In genomic region chr4:113604955-113605354, GRCh38 we compare ENCODE assay signal across 16 cellular contexts.
DNase-seq lines count a peak whose midpoint lies in the region; ATAC-seq and TF ChIP-seq lines count a peak whose summit lies in the region.
"Had no signal": no experiment of that assay in that cellular context is flagged by ENCODE, and none has a peak within 500 bp of the region (broad histone marks: within the 10 kb centered on the region; RNA-seq: fewer than 3 reads in every experiment).

No MANE protein-coding gene starts in this region.

- peaks cover 48% of the 10 kb centered on the region for H3K4me1 Mint-ChIP-seq in activated T-cell treated with anti-CD3 and anti-CD28 coated beads, Interleukin-2, amount 50 U/mL, for 24 hours (ENCODE audit: low read depth)

- H3K27ac ChIP-seq in heart right ventricle: peak overlapping the region in 6 of 10 donors; percentile 2 to 56 (median 9)

- no peak overlapping the region for H3K4me3 Mint-ChIP-seq in activated T-cell treated with anti-CD3 and anti-CD28 coated beads, Interleukin-2, amount 50 U/mL, for 24 hours
- H3K4me3 Mint-ChIP-seq: naive thymus-derived CD8-positive, alpha-beta T cell had no signal

- H3K27ac Mint-ChIP-seq in activated T-cell treated with anti-CD3 and anti-CD28 coated beads, Interleukin-2, amount 50 U/mL, for 24 hours: no peak overlapping the region

- no peaks in the 10 kb centered on the region for H3K27me3 Mint-ChIP-seq in activated T-cell treated with anti-CD3 and anti-CD28 coated beads, Interleukin-2, amount 50 U/mL, for 24 hours
- H3K27me3 Mint-ChIP-seq: naive thymus-derived CD8-positive, alpha-beta T cell had no signal

- H3K36me3 Mint-ChIP-seq in activated T-cell treated with anti-CD3 and anti-CD28 coated beads, Interleukin-2, amount 50 U/mL, for 24 hours (ENCODE audit: low read depth): peaks cover 79% of the 10 kb centered on the region

- peaks cover 14% of the 10 kb centered on the region for H3K9me3 Mint-ChIP-seq in activated T-cell treated with anti-CD3 and anti-CD28 coated beads, Interleukin-2, amount 50 U/mL, for 24 hours

- DNase-seq in heart right ventricle (no peak), left ventricle myocardium superior (no peak), RPMI7951 (ENCODE audit: low read depth) (peak; percentile 45), fibroblast of pulmonary artery (ENCODE audit: low read depth) (peak; percentile 8), nucleus accumbens (lab: John Stamatoyannopoulos, UW) (no peak)
- DNase-seq in stimulated activated CD4-positive, alpha-beta T cell treated with anti-CD3 and anti-CD28 coated beads, Interleukin-12 subunit alpha, Interleukin-12 subunit beta, amount 100 ng/mL, for 4 hours: no peak
- DNase-seq in activated T-cell treated with anti-CD3 and anti-CD28 coated beads, Interleukin-2, amount 50 U/mL, for 24 hours: no peak
- DNase-seq: ACHN; activated gamma-delta T cell treated with Interleukin-2 at 50 U/mL for 16 hours; effector CD8-positive, alpha-beta T cell; naive thymus-derived CD8-positive, alpha-beta T cell; NCI-H524 treated with DMSO at 0.1 percent for 48 hours; stimulated activated CD4-positive, alpha-beta T cell treated with anti-CD3 and anti-CD28 coated beads, Interleukin-2, amount 100 ng/mL, for 48 hours had no signal

- peaks cover 0 to 6% (median 0%) of the 10 kb centered on the region in 11 donors for H3K9me3 ChIP-seq in heart right ventricle
- H3K9me3 ChIP-seq: HAP-1 had no signal

- no peak for TF ChIP-seq CTCF in heart right ventricle (IDR thresholded peaks at IDR 0.05)
- TF ChIP-seq CTCF in fibroblast of pulmonary artery (IDR thresholded peaks at IDR 0.05; ENCODE audit: low read length, missing control alignments): no peak

- H3K27me3 ChIP-seq in heart right ventricle: no peaks in the 10 kb centered on the region
- H3K27me3 ChIP-seq: esophagus muscularis mucosa had no signal

- ATAC-seq in heart right ventricle: no peak
- ATAC-seq in left ventricle myocardium superior: no peak
- no peak for ATAC-seq in HG02763 (IDR thresholded peaks at IDR 0.05; ENCODE audit: unreplicated experiment)
- ATAC-seq: naive thymus-derived CD8-positive, alpha-beta T cell had no signal

- H3K4me3 ChIP-seq in heart right ventricle (no peak overlapping the region), fibroblast of pulmonary artery (replicated peaks; ENCODE audit: low read depth, low read length) (no peak overlapping the region)
- H3K4me3 ChIP-seq: esophagus muscularis mucosa, HAP-1 had no signal

- intact Hi-C loops in heart right ventricle (cut with DNase I): no loop called here
- intact Hi-C loops in left ventricle myocardium superior (cut with micrococcal nuclease): no loop called here

- H3K36me3 ChIP-seq in heart right ventricle: peaks cover 0 to 28% (median 3%) of the 10 kb centered on the region in 9 donors

- peaks cover 0 to 21% (median 9%) of the 10 kb centered on the region in 9 donors for H3K4me1 ChIP-seq in heart right ventricle
- H3K4me1 ChIP-seq: HAP-1 had no signal

- 64 to 69% methylated on average over 2 of the region's 2 CpGs for WGBS in heart right ventricle, 2 donors

Comparison
In these comparisons a context has a peak if more than half of its experiments do, and no peak if none do; other contexts are left out.
1. DNase-seq: peak in RPMI7951 (single experiment) and fibroblast of pulmonary artery (single experiment); none in heart right ventricle (0 of 2), left ventricle myocardium superior (single experiment), stimulated activated CD4-positive, alpha-beta T cell treated with anti-CD3 and anti-CD28 coated beads, Interleukin-12 subunit alpha, Interleukin-12 subunit beta, amount 100 ng/mL, for 4 hours (single experiment), activated T-cell treated with anti-CD3 and anti-CD28 coated beads, Interleukin-2, amount 50 U/mL, for 24 hours (single experiment) and nucleus accumbens (0 of 56).